ENCODE assay signal across 14 cellular contexts in genomic region chr9:121538221-121538620, GRCh38. TPM values are rescaled to one million over a fixed set of nuclear protein-coding genes. Genes with fewer than 3 reads are reported as not detected.
A peak's percentile ranks its signal among the peaks of the same experiment; 100 is the strongest.
DNase-seq lines count a peak whose midpoint lies in the region; ATAC-seq, FAIRE-seq and TF ChIP-seq lines count a peak whose summit lies in the region.
"Had no signal": no experiment of that assay in that cellular context is flagged by ENCODE, and none has a peak within 500 bp of the region (broad histone marks: within the 10 kb centered on the region; RNA-seq: fewer than 3 reads in every experiment).

No MANE protein-coding gene starts in this region.

- no peaks in the 10 kb centered on the region for H3K4me1 ChIP-seq in A549
- H3K4me1 ChIP-seq in IMR-90 (ENCODE audit: control insufficient read depth, insufficient read depth, low read length): no peaks in the 10 kb centered on the region
- no peaks in the 10 kb centered on the region for H3K4me1 ChIP-seq in foreskin keratinocyte
- H3K4me1 ChIP-seq in gastroesophageal sphincter: peaks cover 0 to 13% (median 0%) of the 10 kb centered on the region in 3 donors
- H3K4me1 ChIP-seq: HAP-1 had no signal

- no peak overlapping the region for H3K4ac ChIP-seq in IMR-90 (ENCODE audit: low read depth, low read length)

- DNase-seq in A549 (ENCODE audit: low read depth in 1 of 2, low spot score in 1 of 2) (peak in 1 of 2 experiments; percentile 51), IMR-90 (no peak), SW480 (ENCODE audit: low spot score) (peak; percentile 56), foreskin keratinocyte (no peak), NCI-H2171 (lab: John Stamatoyannopoulos, UW) (no peak), GF-D8 (lab: John Stamatoyannopoulos, UW) (no peak)
- DNase-seq: activated naive CD8-positive, alpha-beta T cell treated with anti-CD3 and anti-CD28 coated beads for 36 hours; NCI-H1436; stimulated activated CD4-positive, alpha-beta T cell treated with anti-CD3 and anti-CD28 coated beads, Interleukin-4, amount 100 ng/mL, for 1 hour; stimulated activated naive CD8-positive, alpha-beta T cell treated with anti-CD3 and anti-CD28 coated beads, Interleukin-15, Interleukin-2, amounts not matched to agents 100 U/mL and 50 U/mL, for 24 hours; T1000 had no signal

- H3K79me1 ChIP-seq in IMR-90 (ENCODE audit: low read depth in 1 of 2, low read length in 2 of 2): no peaks in the 10 kb centered on the region

- in situ Hi-C loops in IMR-90 (cut with MboI; ENCODE audit: low sequenced_read_pairs): no loop called here

- peak; percentile 23; the same call in 2 of the 3 replicates for TF ChIP-seq CTCF in A549 (IDR thresholded peaks at IDR 0.05)
- TF ChIP-seq CTCF in IMR-90 (conservative IDR thresholded peaks at IDR 0.05; ENCODE audit: low read depth, low read length): no peak
- peak; percentile 43 for TF ChIP-seq CTCF in foreskin keratinocyte (conservative IDR thresholded peaks at IDR 0.05)
- TF ChIP-seq CTCF in gastroesophageal sphincter (IDR thresholded peaks at IDR 0.05): no peak

- no peak overlapping the region for H4K8ac ChIP-seq in IMR-90 (ENCODE audit: low read depth in 2 of 2, low read length in 2 of 2)

- ATAC-seq in A549: peak; percentile 86 to 90
- no peak for ATAC-seq in IMR-90 (ENCODE audit: low read depth)
- ATAC-seq in foreskin keratinocyte: no peak
- no peak for ATAC-seq in gastroesophageal sphincter
- ATAC-seq in GM18873 (IDR thresholded peaks at IDR 0.05; ENCODE audit: low FRiP score, unreplicated experiment): no peak
- ATAC-seq: stimulated activated naive CD8-positive, alpha-beta T cell treated with anti-CD3 and anti-CD28 coated beads, Interleukin-15, Interleukin-2, amounts not matched to agents 100 U/mL and 50 U/mL, for 24 hours had no signal

- H3K9me3 ChIP-seq in A549: no peaks in the 10 kb centered on the region
- H3K9me3 ChIP-seq in IMR-90 (ENCODE audit: control insufficient read depth, insufficient read depth, low read length): no peaks in the 10 kb centered on the region
- no peaks in the 10 kb centered on the region for H3K9me3 ChIP-seq in gastroesophageal sphincter
- H3K9me3 ChIP-seq: HAP-1 had no signal

- H3K27ac ChIP-seq in A549: no peak overlapping the region
- H3K27ac ChIP-seq in IMR-90 (ENCODE audit: insufficient read depth, low read length): no peak overlapping the region
- H3K27ac ChIP-seq in foreskin keratinocyte: no peak overlapping the region
- no peak overlapping the region for H3K27ac ChIP-seq in gastroesophageal sphincter

- no peak overlapping the region for H2BK15ac ChIP-seq in IMR-90 (ENCODE audit: low read depth, low read length)

- no peak overlapping the region for H4K5ac ChIP-seq in IMR-90 (ENCODE audit: low read depth, low read length)

- H3K14ac ChIP-seq in IMR-90 (replicated peaks; ENCODE audit: low read depth, low read length): no peak overlapping the region

- H3K4me3 ChIP-seq in A549 (no peak overlapping the region), IMR-90 (ENCODE audit: insufficient read depth, low read depth, low read length) (no peak overlapping the region), gastroesophageal sphincter (no peak overlapping the region)
- H3K4me3 ChIP-seq: HAP-1 had no signal

- H3K36me3 ChIP-seq in IMR-90 (ENCODE audit: control insufficient read depth, insufficient read depth, low read length): no peaks in the 10 kb centered on the region
- H3K36me3 ChIP-seq in gastroesophageal sphincter: no peaks in the 10 kb centered on the region
- H3K36me3 ChIP-seq: HAP-1 had no signal

- H2BK20ac ChIP-seq in IMR-90 (ENCODE audit: low read depth, low read length): no peak overlapping the region

- no peak overlapping the region for H2AFZ ChIP-seq in IMR-90 (replicated peaks; ENCODE audit: low read length, poor library complexity)

- no peak overlapping the region for H3K56ac ChIP-seq in IMR-90 (ENCODE audit: extremely low read depth, insufficient read depth, low read length)

- H3K4me2 ChIP-seq in A549: no peak overlapping the region
- no peak overlapping the region for H3K4me2 ChIP-seq in IMR-90 (ENCODE audit: low read depth, low read length)

- peak overlapping the region; percentile 28 for H2AK9ac ChIP-seq in IMR-90 (replicated peaks; ENCODE audit: low read depth, low read length, poor library complexity)

- no peak for FAIRE-seq in A549 (lab: Jason Lieb, UNC)

- H3K27me3 ChIP-seq in IMR-90 (ENCODE audit: control insufficient read depth, insufficient read depth, low read length): peaks cover 25% of the 10 kb centered on the region
- peaks cover 22% of the 10 kb centered on the region for H3K27me3 ChIP-seq in foreskin keratinocyte
- H3K27me3 ChIP-seq in gastroesophageal sphincter: no peaks in the 10 kb centered on the region

- no peak overlapping the region for H4K91ac ChIP-seq in IMR-90 (ENCODE audit: insufficient read depth, low read depth, low read length)

- CTCF ChIA-PET in A549 (lab: Yijun Ruan, JAX): interaction anchor here (1.1 to 2.2 kb wide), 5 partner anchors 8 to 34 kb away, joined by 3 to 9 read pairs (median 4); no protein-coding TSS in a partner anchor
- CTCF ChIA-PET in IMR-90 (lab: Yijun Ruan, JAX): no interaction called here

- TF ChIP-seq POLR2A in A549 (IDR thresholded peaks at IDR 0.05; ENCODE audit: low read length) (no peak), IMR-90 (IDR thresholded peaks at IDR 0.05; ENCODE audit: low read depth, low read length) (no peak), gastroesophageal sphincter (IDR thresholded peaks at IDR 0.05) (no peak)

- dilution Hi-C loops in IMR-90 (cut with HindIII; ENCODE audit: low sequenced_read_pairs, unreplicated experiment): no loop called here

- H3K18ac ChIP-seq in IMR-90 (ENCODE audit: low read depth, low read length): no peak overlapping the region

- TF ChIP-seq RAD21 in A549 (conservative IDR thresholded peaks at IDR 0.05 in 1 of 2, IDR thresholded peaks at IDR 0.05 in 1 of 2) (peak; percentile 25 to 46; a peak in 3 of 5 replicates), IMR-90 (IDR thresholded peaks at IDR 0.05; ENCODE audit: low read length) (no peak)

- no peak overlapping the region for H2BK5ac ChIP-seq in IMR-90 (ENCODE audit: low read depth, low read length, poor library complexity, severe bottlenecking)

- H2AK5ac ChIP-seq in IMR-90 (ENCODE audit: low read depth, low read length): no peak overlapping the region

- no TSS peak for BruUV-seq in IMR-90 (replicated peaks; lab: Mats Ljungman, UMichigan)

- no peaks in the 10 kb centered on the region for H4K20me1 ChIP-seq in IMR-90 (ENCODE audit: insufficient read depth, low read length)

- no peak overlapping the region for H2BK120ac ChIP-seq in IMR-90 (ENCODE audit: low read depth, low read length)

- no peaks in the 10 kb centered on the region for H3K9me1 ChIP-seq in IMR-90 (ENCODE audit: insufficient read depth, low read length)

- POLR2A ChIA-PET in A549 (lab: Yijun Ruan, JAX): no interaction called here
- POLR2A ChIA-PET in IMR-90 (lab: Charles Lee; ENCODE audit: unreplicated experiment): no interaction called here

- TF ChIP-seq EP300 in A549 (IDR thresholded peaks at IDR 0.05) (no peak), gastroesophageal sphincter (IDR thresholded peaks at IDR 0.05) (no peak)

- intact Hi-C loops in IMR-90 (cut with micrococcal nuclease): loop anchor here (5.0 kb wide), 1 partner anchor 474 kb away; no protein-coding TSS in a partner anchor

- no peak overlapping the region for H3K23ac ChIP-seq in IMR-90 (ENCODE audit: low read depth, low read length)

- 60% methylated on average over 7 of the region's 7 CpGs for WGBS in A549 (ENCODE audit: missing lambda C conversion rate)
- 83% methylated on average over 6 of the region's 7 CpGs; no CpG with 5 or more reads in 1 of the 2 experiments for WGBS in IMR-90 (ENCODE audit: extremely low coverage in 2 of 2, insufficient read length in 1 of 2), 2 experiments
- 84% methylated on average over 4 of the region's 7 CpGs; no CpG with 5 or more reads in 1 of the 2 donors for WGBS in gastroesophageal sphincter (ENCODE audit: low coverage in 1 of 2), 2 donors

- no peak overlapping the region for H3K9ac ChIP-seq in IMR-90 (ENCODE audit: low read depth, low read length)

TF ChIP-seq in A549, 52 proteins besides CTCF, POLR2A, EP300 and RAD21:
- TF ChIP-seq SMC3 (IDR thresholded peaks at IDR 0.05) (0 out of 3 replicates have a peak, but pooled peaks have one; percentile 10), CHD4 (IDR thresholded peaks at IDR 0.05; ENCODE audit: borderline replicate concordance) (no peak)

TF ChIP-seq in IMR-90, 13 proteins besides CTCF, POLR2A, EP300 and RAD21 (continues in another document):
- TF ChIP-seq BHLHE40 (IDR thresholded peaks at IDR 0.05; ENCODE audit: low read depth, low read length) (no peak), NFE2L2 (IDR thresholded peaks at IDR 0.05; ENCODE audit: low read depth, low read length) (no peak), CHD1 (IDR thresholded peaks at IDR 0.05; ENCODE audit: low read depth, low read length) (no peak), SMC3 (IDR thresholded peaks at IDR 0.05; ENCODE audit: low read depth, low read length) (no peak), ELK1 (IDR thresholded peaks at IDR 0.05; ENCODE audit: borderline replicate concordance, low read depth, low read length) (no peak), MAFK (IDR thresholded peaks at IDR 0.05; ENCODE audit: low read depth, low read length) (no peak)

RNA-seq across cellular contexts. Expression of gene GGTA1, which starts 38.6 kb away (rescaled TPM):
- 0.05 TPM in 1 of 2 replicates, not detected in the other for polyA plus RNA-seq in A549 (2011; rRNA removed)
- polyA plus RNA-seq in A549 (2012; cell fraction: cytosol; rRNA removed): not detected in 2 replicates
- not detected in 2 replicates for polyA plus RNA-seq in A549 (2012; cell fraction: nucleus; rRNA removed)
- polyA plus RNA-seq in A549 (2017; fragmentation: RNase III; extraction: RNeasy Plus Mini Kit Qiagen cat#74134 plus additional on column Dnase treatment): not detected in 3 replicates
- polyA minus RNA-seq in A549 (2011; rRNA and poly(A)+ RNA removed): not detected in 2 replicates
- not detected in 2 replicates for total RNA-seq in IMR-90 (2012; rRNA removed)
- not detected in 2 replicates for polyA plus RNA-seq in IMR-90 (2012; rRNA removed)
- not detected in 2 replicates for polyA plus RNA-seq in IMR-90 (2012; cell fraction: cytosol; rRNA removed)
- polyA plus RNA-seq in IMR-90 (2012; cell fraction: nucleus; rRNA removed; ENCODE audit: low replicate concordance): not detected in 2 replicates
- total RNA-seq in foreskin keratinocyte: not detected in 2 replicates
- polyA plus RNA-seq in foreskin keratinocyte: not detected in 2 replicates
- total RNA-seq in gastroesophageal sphincter: 10 to 100 TPM in 1 of 4 donors, 1 to 10 TPM in 3; 5.1 to 22.2 (median 7.2) TPM
- total RNA-seq: activated naive CD8-positive, alpha-beta T cell treated with anti-CD3 and anti-CD28 coated beads for 36 hours had no signal

Comparison
In these comparisons a context has a peak if more than half of its experiments do, and no peak if none do; other contexts are left out.
1. ATAC-seq: peak in A549 (2 of 2); none in IMR-90 (single experiment), foreskin keratinocyte (single experiment), gastroesophageal sphincter (single experiment) and GM18873 (single experiment).
2. CTCF ChIP-seq: peak in A549 (single experiment) and foreskin keratinocyte (single experiment); none in IMR-90 (single experiment) and gastroesophageal sphincter (0 of 4).